Comparison of ENCODE assay signal across 18 cellular contexts in the genomic region with DNA sequence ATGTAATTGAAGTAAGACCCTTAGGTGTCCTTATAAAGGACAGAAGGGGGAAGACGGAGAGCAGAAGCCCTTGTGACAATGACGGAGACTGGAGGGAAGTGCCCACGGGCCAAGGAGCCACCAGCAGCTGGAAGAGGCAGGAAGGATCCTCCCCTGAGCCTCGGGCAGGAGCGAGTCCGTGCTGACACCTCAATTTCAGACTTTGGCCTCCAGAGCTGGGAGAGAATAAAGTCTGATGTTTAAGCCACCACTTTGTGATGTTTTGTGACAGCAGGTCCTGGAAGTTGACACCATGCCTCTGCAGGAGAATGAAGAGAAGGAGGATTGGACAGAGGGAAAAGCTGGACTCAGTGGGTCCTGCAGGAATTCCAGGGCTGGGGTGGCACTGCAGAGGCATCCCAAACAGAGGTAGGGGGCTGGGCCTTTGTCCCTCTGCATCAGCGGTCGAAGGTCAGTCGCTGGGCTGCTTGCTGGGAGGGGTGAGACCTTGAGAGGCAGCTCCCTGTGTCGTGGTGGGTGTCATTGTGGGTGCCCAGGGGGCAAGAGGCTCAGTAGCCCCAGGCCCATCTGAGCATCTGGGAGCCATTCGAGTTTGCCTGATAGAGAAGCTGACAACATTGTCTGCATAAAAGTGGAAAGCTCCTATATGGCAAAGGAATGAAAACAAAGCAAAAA.
"Had no signal": no experiment of that assay in that cellular context is flagged by ENCODE, and none has a peak within 500 bp of the region (broad histone marks: within the 10 kb centered on the region; RNA-seq: fewer than 3 reads in every experiment).

No MANE protein-coding gene starts in this region.

- H3K36me3 Mint-ChIP-seq: immature natural killer cell; naive thymus-derived CD8-positive, alpha-beta T cell had no signal

- H3K9me3 ChIP-seq: esophagus squamous epithelium, neutrophil, thyroid gland had no signal

- H2AFZ ChIP-seq: parathyroid adenoma had no signal

- H3K9me3 Mint-ChIP-seq: activated naive CD4-positive, alpha-beta T cell treated with anti-CD3 and anti-CD28 coated beads for 36 hours; naive thymus-derived CD8-positive, alpha-beta T cell had no signal

- H3K27ac ChIP-seq: coronary artery, esophagus squamous epithelium, neutrophil, parathyroid adenoma, thyroid gland had no signal

- H3K4me3 Mint-ChIP-seq: activated naive CD4-positive, alpha-beta T cell treated with anti-CD3 and anti-CD28 coated beads for 36 hours; immature natural killer cell; naive thymus-derived CD8-positive, alpha-beta T cell had no signal

- H3K27ac Mint-ChIP-seq: activated naive CD4-positive, alpha-beta T cell treated with anti-CD3 and anti-CD28 coated beads for 36 hours; immature natural killer cell had no signal

- H3K79me2 ChIP-seq: parathyroid adenoma had no signal

- H3K27me3 ChIP-seq: neutrophil, thyroid gland had no signal

- H3K4me3 ChIP-seq: coronary artery, esophagus squamous epithelium, thyroid gland had no signal

- H3K4me1 Mint-ChIP-seq: immature natural killer cell; naive thymus-derived CD8-positive, alpha-beta T cell had no signal

- ATAC-seq: naive thymus-derived CD8-positive, alpha-beta T cell had no signal

- H3K36me3 ChIP-seq: esophagus squamous epithelium, neutrophil, thyroid gland, WERI-Rb-1 had no signal

- FAIRE-seq: endothelial cell of umbilical vein, urothelium cell line had no signal

- DNase-seq: activated CD4-positive, alpha-beta T cell treated with anti-CD3 and anti-CD28 coated beads, Interleukin-2, amount 50 U/mL, for 48 hours; activated naive CD4-positive, alpha-beta T cell treated with anti-CD3 and anti-CD28 coated beads for 36 hours; activated T-cell treated with anti-CD3 and anti-CD28 coated beads for 4 hours; effector CD4-positive, alpha-beta T cell; esophagus squamous epithelium; immature natural killer cell; mesendoderm; stimulated activated CD4-positive, alpha-beta T cell treated with anti-CD3 and anti-CD28 coated beads, Interleukin-2, amount 100 ng/mL, for 24 hours; stimulated activated naive CD4-positive, alpha-beta T cell treated with Interleukin-2 at 50 U/mL for 16 hours; T-helper 2 cell; thyroid gland; WERI-Rb-1 had no signal

- H3K9ac ChIP-seq: parathyroid adenoma had no signal

- H3K4me1 ChIP-seq: esophagus squamous epithelium, parathyroid adenoma, thyroid gland had no signal
